Comparison of ENCODE assay signal across 1 cellular context in the genomic region with DNA sequence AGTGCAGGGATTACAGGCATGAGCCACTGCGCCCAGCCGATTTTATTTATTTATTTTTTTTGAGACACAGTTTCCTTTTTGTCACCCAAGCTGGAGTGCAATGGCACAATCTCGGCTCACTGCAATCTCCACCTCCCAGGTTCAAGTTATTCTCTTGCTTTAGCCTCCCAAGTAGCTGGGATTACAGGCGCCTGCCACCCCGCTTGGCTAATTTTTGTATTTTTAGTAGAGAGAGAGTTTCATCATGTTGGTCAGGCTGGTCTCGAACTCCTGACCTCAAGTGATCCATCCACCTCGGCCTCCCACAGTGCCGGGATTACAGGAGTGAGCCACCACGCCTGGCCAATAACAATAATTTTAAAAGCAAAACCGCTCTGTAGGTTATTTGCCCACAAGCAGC. TPM values are rescaled to one million over a fixed set of nuclear protein-coding genes. Genes with fewer than 3 reads are reported as not detected.
"Had no signal": no experiment of that assay in that cellular context is flagged by ENCODE, and none has a peak within 500 bp of the region (broad histone marks: within the 10 kb centered on the region; RNA-seq: fewer than 3 reads in every experiment).

No MANE protein-coding gene starts in this region.

RNA-seq across cellular contexts. Expression of a gene that starts 3.4 kb away (rescaled TPM):
- total RNA-seq: MCF 10A had no signal
